ENCODE assay signal across 8 cellular contexts in genomic region chr4:159446266-159446976, GRCh38.
DNase-seq lines count a peak whose midpoint lies in the region; ATAC-seq, FAIRE-seq and TF ChIP-seq lines count a peak whose summit lies in the region.

No MANE protein-coding gene starts in this region.

- no TSS peak for BruUV-seq in OCI-LY7 (replicated peaks; lab: Mats Ljungman, UMichigan)
- BruUV-seq in GM12878 (replicated peaks; lab: Mats Ljungman, UMichigan) = no TSS peak

- RAD21 ChIA-PET in GM12878 (lab: Charles Lee; ENCODE audit: unreplicated experiment) = no interaction called here

- intact Hi-C loops in Right ventricle myocardium inferior (cut with DNase I) = loop anchor here (2.0 to 10.0 kb wide), 7 partner anchors 94 to 1194 kb away; no protein-coding TSS in a partner anchor
- intact Hi-C loops in cardiac septum (cut with DNase I) = loop anchor here (5.0 to 10.0 kb wide), 4 partner anchors 172 to 722 kb away; partner anchors contain the start of gene PPID
- intact Hi-C loops in OCI-LY7 (cut with micrococcal nuclease; ENCODE audit: unreplicated experiment) = loop anchor here (1.0 kb wide), 1 partner anchor 589 kb away; no protein-coding TSS in a partner anchor
- intact Hi-C loops in GM12878 (cut with micrococcal nuclease; ENCODE audit: unreplicated experiment) = loop anchor here (1.0 to 10.0 kb wide), 8 partner anchors 184 to 1184 kb away; no protein-coding TSS in a partner anchor

- H3K4me1 ChIP-seq in GM23248 (ENCODE audit: insufficient read depth) (0 out of 2 replicates have a peak, but pooled peaks cover 3% of the 10 kb centered on the region), OCI-LY7 (ENCODE audit: insufficient read depth, low read length, poor library complexity, severe bottlenecking) (no peaks in the 10 kb centered on the region), GM12878 (ENCODE audit: control insufficient read depth, insufficient read depth, low read length) (no peaks in the 10 kb centered on the region)

- H4K20me1 ChIP-seq in GM23248 (ENCODE audit: insufficient read depth) (no peaks in the 10 kb centered on the region), OCI-LY7 (ENCODE audit: insufficient read depth, low read length) (no peaks in the 10 kb centered on the region), GM12878 (ENCODE audit: control insufficient read depth, insufficient read depth) (no peaks in the 10 kb centered on the region)

- H3K4me2 ChIP-seq in GM23248 (ENCODE audit: unreplicated experiment) (no peak overlapping the region), OCI-LY7 (ENCODE audit: low read length) (no peak overlapping the region), GM12878 (ENCODE audit: control insufficient read depth, insufficient read depth) (no peak overlapping the region)

- peak; percentile 76 for FAIRE-seq in GM12878 (lab: Jason Lieb, UNC)

- no peak overlapping the region for H3K4me3 ChIP-seq in GM23248
- no peak overlapping the region for H3K4me3 ChIP-seq in OCI-LY7 (ENCODE audit: low read depth, low read length, poor library complexity, severe bottlenecking)
- no peak overlapping the region for H3K4me3 ChIP-seq in GM12878

- DNase-seq in Right ventricle myocardium inferior (ENCODE audit: missing footprints) (peak; percentile 73), cardiac septum (ENCODE audit: low spot score) (no peak), GM23248 (peak; percentile 86), OCI-LY7 (ENCODE audit: low spot score) (peak; percentile 50), GM12878 (ENCODE audit: low read depth, low spot score) (peak; percentile 26), iPS-NIHi7 (ENCODE audit: extremely low spot score) (peak; percentile 76)
- peak; percentile 19 for DNase-seq in stimulated activated CD4-positive, alpha-beta T cell treated with anti-CD3 and anti-CD28 coated beads, Interleukin-2, amount 100 ng/mL, for 24 hours

- H2AFZ ChIP-seq in GM23248 (peak overlapping the region; percentile 85), OCI-LY7 (ENCODE audit: low read length) (no peak overlapping the region), GM12878 (ENCODE audit: control insufficient read depth, low read depth, low read length) (no peak overlapping the region)

- 47 to 49% methylated on average over 6 of the region's 6 CpGs for WGBS in GM23248 (ENCODE audit: low coverage in 1 of 2, low lambda C conversion rate in 2 of 2, missing lambda C conversion rate in 2 of 2), 2 experiments
- 25% methylated on average over 6 of the region's 6 CpGs for WGBS in GM12878 (ENCODE audit: insufficient coverage, insufficient replicate concordance, low lambda C conversion rate, missing lambda C conversion rate)

- H3K9me2 ChIP-seq in GM23248 (ENCODE audit: insufficient read depth) (no peaks in the 10 kb centered on the region), OCI-LY7 (ENCODE audit: insufficient read depth, low read length) (no peaks in the 10 kb centered on the region)

- H3K27me3 ChIP-seq in GM23248 (replicated peaks; ENCODE audit: insufficient read depth) (no peaks in the 10 kb centered on the region), GM12878 (replicated peaks in 1 of 2; ENCODE audit: control insufficient read depth in 2 of 2, insufficient read depth in 2 of 2, low read length in 1 of 2) (no peaks in the 10 kb centered on the region)

- SMC1A ChIA-PET in GM12878 (lab: Charles Lee; ENCODE audit: uncharacterized antibody, unreplicated experiment) = no interaction called here

- TF ChIP-seq RAD21 in Ishikawa (IDR thresholded peaks at IDR 0.05; ENCODE audit: low read depth) (peak; percentile 96), GM12878 (IDR thresholded peaks at IDR 0.05; ENCODE audit: insufficient read depth, low read depth, low read length) (peak; percentile 95)

- H3K27ac ChIP-seq in GM23248 = no peak overlapping the region
- no peak overlapping the region for H3K27ac ChIP-seq in OCI-LY7 (ENCODE audit: low read depth, low read length, poor library complexity, severe bottlenecking)
- H3K27ac ChIP-seq in GM12878 (ENCODE audit: control insufficient read depth, insufficient read depth) = no peak overlapping the region

- CTCF ChIA-PET in OCI-LY7 (lab: Charles Lee; ENCODE audit: unreplicated experiment) = no interaction called here
- CTCF ChIA-PET in GM12878 (lab: Yijun Ruan, JAX) = interaction anchor here (0.5 kb wide), 1 partner anchor 41 kb away, joined by 3 read pairs; no protein-coding TSS in a partner anchor

- H3K9me3 ChIP-seq in GM23248 (ENCODE audit: low read depth) (no peaks in the 10 kb centered on the region), OCI-LY7 (ENCODE audit: low read length) (no peaks in the 10 kb centered on the region), GM12878 (replicated peaks; ENCODE audit: control insufficient read depth, insufficient read depth, low read length) (no peaks in the 10 kb centered on the region)

- no peaks in the 10 kb centered on the region for H3K79me2 ChIP-seq in GM23248 (ENCODE audit: insufficient read depth)
- H3K79me2 ChIP-seq in OCI-LY7 (ENCODE audit: insufficient read depth, low read depth, low read length) = no peaks in the 10 kb centered on the region
- H3K79me2 ChIP-seq in GM12878 (ENCODE audit: control insufficient read depth, insufficient read depth, low read length) = no peaks in the 10 kb centered on the region

- H3K9ac ChIP-seq in GM23248 (0 out of 2 replicates have a peak overlapping the region, but pooled peaks have one; percentile 17), GM12878 (ENCODE audit: control insufficient read depth, insufficient read depth, low read length) (no peak overlapping the region)

- in situ Hi-C loops in GM23248 (cut with MboI) = loop anchor here (10.0 kb wide), 2 partner anchors 242 to 592 kb away; no protein-coding TSS in a partner anchor
- in situ Hi-C loops in GM12878 (cut with MboI) = loop anchor here (5.0 to 10.0 kb wide), 4 partner anchors 242 to 1182 kb away; no protein-coding TSS in a partner anchor

- H3K36me3 ChIP-seq in GM23248 (ENCODE audit: low read depth) (no peaks in the 10 kb centered on the region), OCI-LY7 (ENCODE audit: insufficient read depth, low read length) (no peaks in the 10 kb centered on the region), GM12878 (ENCODE audit: control insufficient read depth in 2 of 2, insufficient read depth in 2 of 2, low read length in 1 of 2) (no peaks in the 10 kb centered on the region)

- peak; percentile 85 for TF ChIP-seq CTCF in OCI-LY7 (conservative IDR thresholded peaks at IDR 0.05; ENCODE audit: low read length)
- TF ChIP-seq CTCF in GM12878 (IDR thresholded peaks at IDR 0.05 in 2 of 3, conservative IDR thresholded peaks at IDR 0.05 in 1 of 3; ENCODE audit: control insufficient read depth in 2 of 3, extremely low read depth in 1 of 3, insufficient read depth in 1 of 3, low read depth in 3 of 3, low read length in 3 of 3) = peak; percentile 76 to 90 (median 86)

- peak; percentile 96 for ATAC-seq in Right ventricle myocardium inferior
- ATAC-seq in GM12878 = peak; percentile 100

- no peaks in the 10 kb centered on the region for H3F3A ChIP-seq in GM23248 (ENCODE audit: insufficient read depth)

- TF ChIP-seq POLR2A in GM12878 (IDR thresholded peaks at IDR 0.05; ENCODE audit: low read depth, low read length) = no peak

- POLR2A ChIA-PET in OCI-LY7 (lab: Charles Lee) = no interaction called here
- POLR2A ChIA-PET in GM12878 (lab: Charles Lee) = no interaction called here

- TF ChIP-seq EP300 in Ishikawa (IDR thresholded peaks at IDR 0.05; ENCODE audit: borderline replicate concordance) = no peak
- TF ChIP-seq EP300 in GM12878 (IDR thresholded peaks at IDR 0.05; ENCODE audit: borderline replicate concordance in 1 of 2, control insufficient read depth in 1 of 2, low read depth in 2 of 2, low read length in 2 of 2) = no peak

TF ChIP-seq in GM12878, 131 proteins besides CTCF, POLR2A, EP300 and RAD21:
- TF ChIP-seq USF1 (IDR thresholded peaks at IDR 0.05; ENCODE audit: borderline replicate concordance, extremely low read length, insufficient read depth, low read depth, low read length) (no peak), YY1 (IDR thresholded peaks at IDR 0.05; ENCODE audit: low read depth, low read length) (peak; percentile 42; the same call in 1 of the 2 replicates), PAX8 (IDR thresholded peaks at IDR 0.05) (no peak), SMC3 (IDR thresholded peaks at IDR 0.05; ENCODE audit: borderline replicate concordance, low read length) (peak; percentile 67; the same call in 1 of the 2 replicates), RUNX3 (IDR thresholded peaks at IDR 0.05; ENCODE audit: low read length) (peak; percentile 30; the same call in 1 of the 2 replicates)
